Comparison of ENCODE assay signal across 18 cellular contexts in genomic region chr5:72649449-72649848, GRCh38.
DNase-seq lines count a peak whose midpoint lies in the region; ATAC-seq and TF ChIP-seq lines count a peak whose summit lies in the region.
"Had no signal": no experiment of that assay in that cellular context is flagged by ENCODE, and none has a peak within 500 bp of the region (broad histone marks: within the 10 kb centered on the region; RNA-seq: fewer than 3 reads in every experiment).

No MANE protein-coding gene starts in this region.

- 18% methylated on average over 7 of the region's 7 CpGs for WGBS in smooth muscle cell (ENCODE audit: low lambda C conversion rate)

- H3K27ac Mint-ChIP-seq in CD4-positive, alpha-beta memory T cell: no peak overlapping the region
- H3K27ac Mint-ChIP-seq: activated CD4-positive, alpha-beta memory T cell treated with anti-CD3 and anti-CD28 coated beads, Interleukin-2, amount 10 ng/mL, durations not matched to agents 7 days and 5 days; CD14-positive monocyte; naive thymus-derived CD4-positive, alpha-beta T cell had no signal

- CTCF ChIA-PET in HEK293 (lab: Yijun Ruan, JAX) (interaction anchor here (0.7 kb wide), 1 partner anchor 167 kb away, joined by 4 read pairs; no protein-coding TSS in a partner anchor), RWPE1 (lab: Yijun Ruan, JAX) (no interaction called here)
- CTCF ChIA-PET in CD4-positive, alpha-beta memory T cell (lab: Charles Lee; ENCODE audit: partially characterized antibody): interaction anchor here (1.4 kb wide), 1 partner anchor 14 kb away, joined by 3 read pairs; no protein-coding TSS in a partner anchor

- no peaks in the 10 kb centered on the region for H4K20me1 ChIP-seq in smooth muscle cell (ENCODE audit: low read depth)

- peak; percentile 30 for DNase-seq in RWPE1 (ENCODE audit: low spot score)
- peak; percentile 60 for DNase-seq in fibroblast of villous mesenchyme (ENCODE audit: low read depth)
- DNase-seq in smooth muscle cell (lab: John Stamatoyannopoulos, UW; ENCODE audit: unreplicated experiment): no peak
- DNase-seq in DMS79 (lab: John Stamatoyannopoulos, UW): no peak
- DNase-seq in colonic mucosa: no peak
- DNase-seq in CD4-positive, alpha-beta memory T cell: no peak
- DNase-seq: activated CD4-positive, alpha-beta memory T cell treated with anti-CD3 and anti-CD28 coated beads, Interleukin-2, amount 10 ng/mL, durations not matched to agents 7 days and 5 days; activated effector memory CD4-positive, alpha-beta T cell treated with anti-CD3 and anti-CD28 coated beads, Interleukin-2, amount 50 U/mL, for 16 hours; H9; naive thymus-derived CD4-positive, alpha-beta T cell; NCI-H187; NCI-H69; stimulated activated naive CD8-positive, alpha-beta T cell treated with anti-CD3 and anti-CD28 coated beads, Interleukin-15, amount 100 ng/mL, for 72 hours; T1000 had no signal

- no peaks in the 10 kb centered on the region for H3K27me3 ChIP-seq in smooth muscle cell (ENCODE audit: low read depth)
- H3K27me3 ChIP-seq in colonic mucosa: no peaks in the 10 kb centered on the region
- H3K27me3 ChIP-seq in CD4-positive, alpha-beta memory T cell (ENCODE audit: insufficient read depth, low read length): no peaks in the 10 kb centered on the region
- H3K27me3 ChIP-seq: cardiac muscle cell had no signal

- peak overlapping the region; percentile 16 for H3K4me2 ChIP-seq in smooth muscle cell

- H3K36me3 Mint-ChIP-seq in CD4-positive, alpha-beta memory T cell: no peaks in the 10 kb centered on the region
- H3K36me3 Mint-ChIP-seq: CD14-positive monocyte; naive thymus-derived CD4-positive, alpha-beta T cell had no signal

- H3K27ac ChIP-seq in HEK293 (ENCODE audit: extremely low read depth, low read depth, low read length) (no peak overlapping the region), RWPE1 (no peak overlapping the region), smooth muscle cell (ENCODE audit: low read depth) (peak overlapping the region; percentile 50), colonic mucosa (no peak overlapping the region)
- H3K27ac ChIP-seq in CD4-positive, alpha-beta memory T cell (ENCODE audit: low read depth, low read length): no peak overlapping the region
- H3K27ac ChIP-seq: cardiac muscle cell had no signal

- TF ChIP-seq CTCF in HEK293 (tag by site-specific recombination; IDR thresholded peaks at IDR 0.05) (no peak), RWPE1 (conservative IDR thresholded peaks at IDR 0.05; ENCODE audit: low read depth) (no peak), fibroblast of villous mesenchyme (IDR thresholded peaks at IDR 0.05; ENCODE audit: insufficient read depth, low read depth, low read length) (no peak), smooth muscle cell (IDR thresholded peaks at IDR 0.05; ENCODE audit: borderline replicate concordance, insufficient read depth, poor library complexity, severe bottlenecking) (no peak), colonic mucosa (IDR thresholded peaks at IDR 0.05) (no peak)

- H3K36me3 ChIP-seq in HEK293 (ENCODE audit: control insufficient read depth in 2 of 2, insufficient read depth in 1 of 2, low read length in 2 of 2) (no peaks in the 10 kb centered on the region), smooth muscle cell (ENCODE audit: low read depth) (no peaks in the 10 kb centered on the region), colonic mucosa (no peaks in the 10 kb centered on the region)
- H3K36me3 ChIP-seq in CD4-positive, alpha-beta memory T cell (ENCODE audit: insufficient read depth, low read length): no peaks in the 10 kb centered on the region
- H3K36me3 ChIP-seq: cardiac muscle cell had no signal

- peak overlapping the region; percentile 55 for H2AFZ ChIP-seq in smooth muscle cell (ENCODE audit: low read depth)

- ATAC-seq in GM21737 (IDR thresholded peaks at IDR 0.05; ENCODE audit: unreplicated experiment): no peak
- ATAC-seq: naive thymus-derived CD4-positive, alpha-beta T cell; stimulated activated naive CD8-positive, alpha-beta T cell treated with anti-CD3 and anti-CD28 coated beads, Interleukin-15, amount 100 ng/mL, for 72 hours had no signal

- peaks cover 1 to 5% of the 10 kb centered on the region in 2 donors for H3K27me3 Mint-ChIP-seq in CD4-positive, alpha-beta memory T cell

- H3K9me3 ChIP-seq in HEK293 (ENCODE audit: control insufficient read depth, insufficient read depth, low read depth, low read length) (no peaks in the 10 kb centered on the region), smooth muscle cell (replicated peaks; ENCODE audit: low read depth) (no peaks in the 10 kb centered on the region), colonic mucosa (no peaks in the 10 kb centered on the region)
- no peaks in the 10 kb centered on the region for H3K9me3 ChIP-seq in CD4-positive, alpha-beta memory T cell (ENCODE audit: control insufficient read depth in 1 of 2, low read length in 2 of 2)

- H3K9me3 Mint-ChIP-seq in CD4-positive, alpha-beta memory T cell: peaks cover 0 to 2% (median 0%) of the 10 kb centered on the region in 8 donors
- H3K9me3 Mint-ChIP-seq: activated CD4-positive, alpha-beta memory T cell treated with anti-CD3 and anti-CD28 coated beads, Interleukin-2, amount 10 ng/mL, durations not matched to agents 7 days and 5 days; CD14-positive monocyte; H9; naive thymus-derived CD4-positive, alpha-beta T cell; stimulated activated naive CD8-positive, alpha-beta T cell treated with anti-CD3 and anti-CD28 coated beads, Interleukin-15, amount 100 ng/mL, for 72 hours had no signal

- no peak overlapping the region for H3K4me3 Mint-ChIP-seq in CD4-positive, alpha-beta memory T cell
- H3K4me3 Mint-ChIP-seq: activated CD4-positive, alpha-beta memory T cell treated with anti-CD3 and anti-CD28 coated beads, Interleukin-2, amount 10 ng/mL, durations not matched to agents 7 days and 5 days; CD14-positive monocyte; H9; naive thymus-derived CD4-positive, alpha-beta T cell; stimulated activated naive CD8-positive, alpha-beta T cell treated with anti-CD3 and anti-CD28 coated beads, Interleukin-15, amount 100 ng/mL, for 72 hours had no signal

- intact Hi-C loops in colonic mucosa (cut with DNase I): no loop called here
- intact Hi-C loops in CD4-positive, alpha-beta memory T cell (cut with micrococcal nuclease): no loop called here

- peaks cover 4% of the 10 kb centered on the region for H3F3A ChIP-seq in smooth muscle cell (ENCODE audit: low read depth)

- H3K4me1 Mint-ChIP-seq in CD4-positive, alpha-beta memory T cell: no peaks in the 10 kb centered on the region
- H3K4me1 Mint-ChIP-seq: activated CD4-positive, alpha-beta memory T cell treated with anti-CD3 and anti-CD28 coated beads, Interleukin-2, amount 10 ng/mL, durations not matched to agents 7 days and 5 days; CD14-positive monocyte; naive thymus-derived CD4-positive, alpha-beta T cell; stimulated activated naive CD8-positive, alpha-beta T cell treated with anti-CD3 and anti-CD28 coated beads, Interleukin-15, amount 100 ng/mL, for 72 hours had no signal

- H3K4me1 ChIP-seq in HEK293 (ENCODE audit: control insufficient read depth, insufficient read depth, low read length) (peaks cover 16% of the 10 kb centered on the region), smooth muscle cell (ENCODE audit: low read depth) (peaks cover 4% of the 10 kb centered on the region), colonic mucosa (no peaks in the 10 kb centered on the region)
- H3K4me1 ChIP-seq in CD4-positive, alpha-beta memory T cell (ENCODE audit: insufficient read depth, low read length): no peaks in the 10 kb centered on the region

- no peaks in the 10 kb centered on the region for H3K79me2 ChIP-seq in smooth muscle cell (ENCODE audit: low read depth)

- H3K4me3 ChIP-seq in HEK293 (ENCODE audit: low read depth, low read length): no peak overlapping the region
- H3K4me3 ChIP-seq in fibroblast of villous mesenchyme (ENCODE audit: low read depth, low read length): no peak overlapping the region
- H3K4me3 ChIP-seq in smooth muscle cell: no peak overlapping the region
- H3K4me3 ChIP-seq in colonic mucosa: no peak overlapping the region
- H3K4me3 ChIP-seq in CD4-positive, alpha-beta memory T cell (ENCODE audit: low read length in 2 of 2): no peak overlapping the region
- H3K4me3 ChIP-seq: cardiac muscle cell had no signal

- POLR2A ChIA-PET in HEK293 (lab: Yijun Ruan, JAX): interaction anchor here (1.1 kb wide), 1 partner anchor 11 kb away, joined by 3 read pairs; no protein-coding TSS in a partner anchor
- POLR2A ChIA-PET in RWPE1 (lab: Yijun Ruan, JAX; ENCODE audit: low non-redundant PET): no interaction called here
- POLR2A ChIA-PET in CD4-positive, alpha-beta memory T cell (lab: Charles Lee; ENCODE audit: partially characterized antibody): no interaction called here

- no peak overlapping the region for H3K9ac ChIP-seq in smooth muscle cell (ENCODE audit: low read depth)
- no peak overlapping the region for H3K9ac ChIP-seq in colonic mucosa (ENCODE audit: low read depth in 2 of 2, low read length in 2 of 2)

Comparison
In these comparisons a context has a peak if more than half of its experiments do, and no peak if none do; other contexts are left out.
1. DNase-seq: peak in RWPE1 (single experiment) and fibroblast of villous mesenchyme (single experiment); none in smooth muscle cell (single experiment), DMS79 (single experiment), colonic mucosa (single experiment) and CD4-positive, alpha-beta memory T cell (0 of 5).